26 cellular contexts compared by ENCODE assay signal in the genomic region with DNA sequence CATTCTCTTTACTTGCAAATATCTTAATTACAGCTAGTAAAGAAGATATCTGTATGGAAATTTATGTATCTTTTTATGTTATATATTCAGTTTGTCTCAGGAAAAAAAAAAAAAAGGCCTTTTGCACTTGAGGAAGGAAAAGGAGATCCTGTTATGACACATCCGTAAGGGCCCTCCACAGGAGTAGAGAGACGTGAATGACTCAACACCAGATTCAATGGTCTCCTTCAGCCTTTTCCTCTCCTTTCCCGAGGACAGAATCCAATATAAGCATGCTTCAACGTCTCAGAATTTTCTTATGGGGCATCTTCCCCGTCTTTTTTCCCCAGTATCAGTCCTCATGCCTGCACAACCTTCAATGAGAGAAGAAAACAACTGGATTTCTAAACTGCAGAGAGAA.
"Had no signal": no experiment of that assay in that cellular context is flagged by ENCODE, and none has a peak within 500 bp of the region (broad histone marks: within the 10 kb centered on the region; RNA-seq: fewer than 3 reads in every experiment).

No MANE protein-coding gene starts in this region.

- H3K36me3 Mint-ChIP-seq: activated naive CD4-positive, alpha-beta T cell treated with anti-CD3 and anti-CD28 coated beads, Interleukin-2, amount 50 U/mL, for 24 hours; memory B cell; WTC11 had no signal

- H3K4me3 Mint-ChIP-seq: activated CD8-positive, alpha-beta T cell treated with anti-CD3 and anti-CD28 coated beads for 36 hours; activated naive CD4-positive, alpha-beta T cell treated with anti-CD3 and anti-CD28 coated beads, Interleukin-2, amount 50 U/mL, for 24 hours; activated naive CD8-positive, alpha-beta T cell treated with anti-CD3 and anti-CD28 coated beads, Interleukin-2, amount 50 U/mL, for 24 hours; activated T-cell treated with anti-CD3 and anti-CD28 coated beads, Interleukin-2, amount 50 U/mL, for 4 hours; activated T-helper 17 cell treated with anti-CD3 and anti-CD28 coated beads, Interleukin-2, amount 50 U/mL, for 72 hours; central memory CD8-positive, alpha-beta T cell; dendritic cell treated with granulocyte-macrophage colony-stimulating factor and Interleukin-4, amounts not matched to agents 40 ng/mL and 50 ng/mL, for 4 days; endodermal cell; memory B cell; naive thymus-derived CD4-positive, alpha-beta T cell; WTC11 had no signal

- H3K27ac Mint-ChIP-seq: activated CD8-positive, alpha-beta T cell treated with anti-CD3 and anti-CD28 coated beads for 36 hours; activated naive CD4-positive, alpha-beta T cell treated with anti-CD3 and anti-CD28 coated beads, Interleukin-2, amount 50 U/mL, for 24 hours; activated naive CD8-positive, alpha-beta T cell treated with anti-CD3 and anti-CD28 coated beads, Interleukin-2, amount 50 U/mL, for 24 hours; activated T-helper 17 cell treated with anti-CD3 and anti-CD28 coated beads, Interleukin-2, amount 50 U/mL, for 72 hours; dendritic cell treated with granulocyte-macrophage colony-stimulating factor and Interleukin-4, amounts not matched to agents 40 ng/mL and 50 ng/mL, for 4 days; endodermal cell; memory B cell; naive thymus-derived CD4-positive, alpha-beta T cell; WTC11 had no signal

- H3K4me1 Mint-ChIP-seq: activated naive CD4-positive, alpha-beta T cell treated with anti-CD3 and anti-CD28 coated beads, Interleukin-2, amount 50 U/mL, for 24 hours; activated naive CD8-positive, alpha-beta T cell treated with anti-CD3 and anti-CD28 coated beads, Interleukin-2, amount 50 U/mL, for 24 hours; activated T-helper 17 cell treated with anti-CD3 and anti-CD28 coated beads, Interleukin-2, amount 50 U/mL, for 72 hours; central memory CD8-positive, alpha-beta T cell; endodermal cell; memory B cell; naive thymus-derived CD4-positive, alpha-beta T cell; WTC11 had no signal

- H3K9me3 Mint-ChIP-seq: activated CD8-positive, alpha-beta T cell treated with anti-CD3 and anti-CD28 coated beads for 36 hours; activated naive CD4-positive, alpha-beta T cell treated with anti-CD3 and anti-CD28 coated beads, Interleukin-2, amount 50 U/mL, for 24 hours; activated T-cell treated with anti-CD3 and anti-CD28 coated beads, Interleukin-2, amount 50 U/mL, for 4 hours; endodermal cell had no signal

- DNase-seq: activated CD4-positive, alpha-beta T cell treated with anti-CD3 and anti-CD28 coated beads for 1 hour; activated CD4-positive, alpha-beta T cell treated with anti-CD3 and anti-CD28 coated beads, Interleukin-2, amount 50 U/mL, for 1 hour; activated CD8-positive, alpha-beta T cell treated with anti-CD3 and anti-CD28 coated beads for 36 hours; activated gamma-delta T cell treated with Interleukin-2 at 50 U/mL for 16 hours; activated naive CD8-positive, alpha-beta T cell treated with anti-CD3 and anti-CD28 coated beads, Interleukin-2, amount 50 U/mL, for 24 hours; activated T-cell treated with anti-CD3 and anti-CD28 coated beads, Interleukin-2, amount 50 U/mL, for 4 hours; amygdala; endodermal cell; foreskin keratinocyte; heart right ventricle; midbrain; naive thymus-derived CD4-positive, alpha-beta T cell; nucleus accumbens; right cardiac atrium; stimulated activated CD4-positive, alpha-beta T cell treated with anti-CD3 and anti-CD28 coated beads, Interleukin-15, amount 100 ng/mL, for 24 hours; stimulated activated CD4-positive, alpha-beta T cell treated with anti-CD3 and anti-CD28 coated beads, Interleukin-2, amount 100 ng/mL, for 24 hours; stimulated activated naive CD4-positive, alpha-beta T cell; T1000; tibial artery; upper lobe of right lung had no signal

- H3K27me3 Mint-ChIP-seq: activated CD8-positive, alpha-beta T cell treated with anti-CD3 and anti-CD28 coated beads for 36 hours; activated naive CD4-positive, alpha-beta T cell treated with anti-CD3 and anti-CD28 coated beads, Interleukin-2, amount 50 U/mL, for 24 hours; central memory CD8-positive, alpha-beta T cell; memory B cell had no signal
